Comparison of ENCODE assay signal across 8 cellular contexts in the genomic region with DNA sequence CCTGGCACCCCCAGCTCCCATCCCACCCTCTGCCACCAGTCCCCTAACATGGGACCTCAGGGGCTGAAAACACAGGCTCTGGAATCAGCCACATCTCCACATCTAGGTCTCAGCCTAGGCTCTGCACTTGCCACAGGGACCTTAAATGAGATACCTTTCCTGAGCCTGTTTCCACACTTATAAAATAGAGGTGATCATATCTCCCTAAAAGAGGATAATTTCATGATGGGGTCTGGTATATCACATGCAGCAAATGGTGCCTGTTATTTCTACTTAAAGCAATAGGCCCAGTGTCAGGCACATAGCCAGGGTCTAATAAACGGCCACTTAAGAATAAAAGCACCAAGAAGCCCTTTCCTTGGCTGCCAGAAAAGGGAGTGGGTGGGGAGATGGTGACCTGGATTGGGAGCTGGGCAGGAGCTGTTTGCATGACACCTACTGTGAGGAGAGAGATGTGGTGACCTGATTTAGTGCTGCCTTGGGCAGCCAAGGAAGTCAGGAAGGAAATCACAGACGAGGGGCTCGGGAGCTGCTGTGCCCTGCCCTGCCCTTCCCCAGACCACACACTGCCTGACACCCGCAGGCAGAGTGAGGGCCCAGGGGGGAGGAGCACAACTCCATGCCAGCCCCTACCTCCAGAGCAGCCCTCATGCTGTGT.
DNase-seq lines count a peak whose midpoint lies in the region; ATAC-seq and TF ChIP-seq lines count a peak whose summit lies in the region.

No MANE protein-coding gene starts in this region.

- H3K27ac ChIP-seq in SK-N-SH (ENCODE audit: low read depth in 2 of 2, low read length in 1 of 2) (peak overlapping the region; percentile 98 to 99), foreskin keratinocyte (peak overlapping the region; percentile 16), skin epidermis (peak overlapping the region in 20 of 21 experiments; percentile 90 to 100 (median 92))

- H3K4me1 ChIP-seq in SK-N-SH (ENCODE audit: control insufficient read depth in 1 of 2, insufficient read depth in 2 of 2, low read depth in 1 of 2, low read length in 1 of 2) (peaks cover 73 to 77% of the 10 kb centered on the region in 2 experiments), foreskin keratinocyte (peaks cover 52% of the 10 kb centered on the region)

- no peak overlapping the region for H2AFZ ChIP-seq in SK-N-SH (ENCODE audit: low read depth)

- DNase-seq in DMS 273 (lab: John Stamatoyannopoulos, UW; ENCODE audit: unreplicated experiment) (peak; percentile 55), DMS 273 treated with DMSO at 0.1 percent for 48 hours (lab: John Stamatoyannopoulos, UW) (no peak), SK-N-SH (peak; percentile 64), foreskin keratinocyte (no peak), posterior cingulate gyrus (no peak), GM10266 (ENCODE audit: extremely low spot score) (no peak)

- ATAC-seq in foreskin keratinocyte (no peak), GM19351 (IDR thresholded peaks at IDR 0.05; ENCODE audit: unreplicated experiment) (no peak)

- no peaks in the 10 kb centered on the region for H3K27me3 ChIP-seq in SK-N-SH (ENCODE audit: insufficient read depth)
- no peaks in the 10 kb centered on the region for H3K27me3 ChIP-seq in foreskin keratinocyte

- H3K36me3 ChIP-seq in SK-N-SH (replicated peaks in 1 of 2; ENCODE audit: control insufficient read depth in 1 of 2, insufficient read depth in 2 of 2, low read length in 1 of 2), result no peaks in the 10 kb centered on the region

- no peaks in the 10 kb centered on the region for H3K9me3 ChIP-seq in SK-N-SH

- TF ChIP-seq CTCF in SK-N-SH (IDR thresholded peaks at IDR 0.05), result no peak
- no peak for TF ChIP-seq CTCF in foreskin keratinocyte (conservative IDR thresholded peaks at IDR 0.05)
- TF ChIP-seq CTCF in GM10266 (IDR thresholded peaks at IDR 0.05; ENCODE audit: control insufficient read depth, insufficient read depth, low read depth, missing control alignments), result no peak

- TF ChIP-seq RAD21 in SK-N-SH (IDR thresholded peaks at IDR 0.05; ENCODE audit: low read length), result no peak; the same call in none of the 2 replicates

- intact Hi-C loops in posterior cingulate gyrus (cut with DNase I), result loop anchor here (2.0 kb wide), 1 partner anchor 69 kb away; no protein-coding TSS in a partner anchor

- CTCF ChIA-PET in SK-N-SH (lab: Yijun Ruan, JAX), result interaction anchor here (0.6 to 6.1 kb wide), 16 partner anchors 9 to 101 kb away, joined by 3 to 45 read pairs (median 4); partner anchors contain the start of gene IRF2BPL

- no peaks in the 10 kb centered on the region for H4K20me1 ChIP-seq in SK-N-SH (ENCODE audit: insufficient read depth)

- no peaks in the 10 kb centered on the region for H3K9me2 ChIP-seq in SK-N-SH

- H3K9ac ChIP-seq in SK-N-SH, result peak overlapping the region; percentile 62

- H3K4me3 ChIP-seq in SK-N-SH (ENCODE audit: low read depth in 2 of 2, low read length in 1 of 2) (no peak overlapping the region), skin epidermis (peak overlapping the region in 2 of 7 experiments; percentile 17 to 32)

- 28% methylated on average over 2 of the region's 4 CpGs for WGBS in SK-N-SH (ENCODE audit: low lambda C conversion rate)

- POLR2A ChIA-PET in SK-N-SH (lab: Yijun Ruan, JAX), result interaction anchor here (0.6 to 5.1 kb wide), 9 partner anchors 10 to 94 kb away, joined by 3 to 36 read pairs (median 5); partner anchors contain the start of gene IRF2BPL

- H3K79me2 ChIP-seq in SK-N-SH (ENCODE audit: insufficient read depth), result peaks cover 21% of the 10 kb centered on the region

- TF ChIP-seq EP300 in SK-N-SH (IDR thresholded peaks at IDR 0.05; ENCODE audit: borderline replicate concordance in 1 of 2, low read depth in 1 of 2, low read length in 1 of 2), result peak in 1 of 2 experiments; percentile 84; a peak in 2 of 4 replicates

- H3K4me2 ChIP-seq in SK-N-SH, result peak overlapping the region; percentile 86

- peaks cover 66% of the 10 kb centered on the region for H3F3A ChIP-seq in SK-N-SH (replicated peaks; ENCODE audit: insufficient read depth)

TF ChIP-seq in SK-N-SH, 30 proteins besides CTCF, POLR2A, EP300 and RAD21:
- no peak for TF ChIP-seq NRF1 (IDR thresholded peaks at IDR 0.05; ENCODE audit: low read depth, low read length)
- peak; percentile 50 for TF ChIP-seq CHD2 (IDR thresholded peaks at IDR 0.05; ENCODE audit: low read length, partially characterized antibody)
- TF ChIP-seq FOXJ3 (CRISPR knock-in tag; IDR thresholded peaks at IDR 0.05), result peak; percentile 77; the same call in 1 of the 2 replicates
- TF ChIP-seq GATA2 (CRISPR knock-in tag; IDR thresholded peaks at IDR 0.05), result peak; percentile 95
- no peak for TF ChIP-seq TEAD4 (IDR thresholded peaks at IDR 0.05; ENCODE audit: borderline replicate concordance, insufficient read depth)
- TF ChIP-seq, protein P1, sequence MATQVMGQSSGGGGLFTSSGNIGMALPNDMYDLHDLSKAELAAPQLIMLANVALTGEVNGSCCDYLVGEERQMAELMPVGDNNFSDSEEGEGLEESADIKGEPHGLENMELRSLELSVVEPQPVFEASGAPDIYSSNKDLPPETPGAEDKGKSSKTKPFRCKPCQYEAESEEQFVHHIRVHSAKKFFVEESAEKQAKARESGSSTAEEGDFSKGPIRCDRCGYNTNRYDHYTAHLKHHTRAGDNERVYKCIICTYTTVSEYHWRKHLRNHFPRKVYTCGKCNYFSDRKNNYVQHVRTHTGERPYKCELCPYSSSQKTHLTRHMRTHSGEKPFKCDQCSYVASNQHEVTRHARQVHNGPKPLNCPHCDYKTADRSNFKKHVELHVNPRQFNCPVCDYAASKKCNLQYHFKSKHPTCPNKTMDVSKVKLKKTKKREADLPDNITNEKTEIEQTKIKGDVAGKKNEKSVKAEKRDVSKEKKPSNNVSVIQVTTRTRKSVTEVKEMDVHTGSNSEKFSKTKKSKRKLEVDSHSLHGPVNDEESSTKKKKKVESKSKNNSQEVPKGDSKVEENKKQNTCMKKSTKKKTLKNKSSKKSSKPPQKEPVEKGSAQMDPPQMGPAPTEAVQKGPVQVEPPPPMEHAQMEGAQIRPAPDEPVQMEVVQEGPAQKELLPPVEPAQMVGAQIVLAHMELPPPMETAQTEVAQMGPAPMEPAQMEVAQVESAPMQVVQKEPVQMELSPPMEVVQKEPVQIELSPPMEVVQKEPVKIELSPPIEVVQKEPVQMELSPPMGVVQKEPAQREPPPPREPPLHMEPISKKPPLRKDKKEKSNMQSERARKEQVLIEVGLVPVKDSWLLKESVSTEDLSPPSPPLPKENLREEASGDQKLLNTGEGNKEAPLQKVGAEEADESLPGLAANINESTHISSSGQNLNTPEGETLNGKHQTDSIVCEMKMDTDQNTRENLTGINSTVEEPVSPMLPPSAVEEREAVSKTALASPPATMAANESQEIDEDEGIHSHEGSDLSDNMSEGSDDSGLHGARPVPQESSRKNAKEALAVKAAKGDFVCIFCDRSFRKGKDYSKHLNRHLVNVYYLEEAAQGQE (IDR thresholded peaks at IDR 0.05; ENCODE audit: low read depth, low read length), result no peak
- peak; percentile 42; the same call in 1 of the 2 replicates for TF ChIP-seq RCOR1 (IDR thresholded peaks at IDR 0.05; ENCODE audit: low read length)

Comparison
In these comparisons a context has a peak if more than half of its experiments do, and no peak if none do; other contexts are left out.
1. DNase-seq: peak in DMS 273 (single experiment) and SK-N-SH (single experiment); none in DMS 273 treated with DMSO at 0.1 percent for 48 hours (single experiment), foreskin keratinocyte (0 of 2), posterior cingulate gyrus (0 of 10) and GM10266 (single experiment).
2. H3K27ac ChIP-seq: peak in every context shown above with its lines; median percentile 98 in SK-N-SH; 92 in skin epidermis; 16 in foreskin keratinocyte.